In genomic region chr1:208868554-208868953, GRCh38 we compare ENCODE assay signal across 23 cellular contexts.
A peak's percentile ranks its signal among the peaks of the same experiment; 100 is the strongest.
DNase-seq lines count a peak whose midpoint lies in the region; ATAC-seq and TF ChIP-seq lines count a peak whose summit lies in the region.
"Had no signal": no experiment of that assay in that cellular context is flagged by ENCODE, and none has a peak within 500 bp of the region (broad histone marks: within the 10 kb centered on the region; RNA-seq: fewer than 3 reads in every experiment).

No MANE protein-coding gene starts in this region.

- H3K4me1 ChIP-seq in upper lobe of left lung (no peaks in the 10 kb centered on the region), A673 (ENCODE audit: insufficient read depth, low read length, poor library complexity, severe bottlenecking) (no peaks in the 10 kb centered on the region)
- H3K4me1 ChIP-seq: left lung, sigmoid colon had no signal

- H3K4me3 ChIP-seq in upper lobe of left lung (no peak overlapping the region), A673 (ENCODE audit: low read depth, low read length, poor library complexity, severe bottlenecking) (no peak overlapping the region)
- H3K4me3 ChIP-seq: left lung, sigmoid colon, thoracic aorta had no signal

- no peaks in the 10 kb centered on the region for H3K27me3 ChIP-seq in upper lobe of left lung
- H3K27me3 ChIP-seq in A673 (replicated peaks; ENCODE audit: insufficient read depth, low read depth, low read length, poor library complexity), result no peaks in the 10 kb centered on the region
- H3K27me3 ChIP-seq: left lung, sigmoid colon had no signal

- peak; percentile 30 for DNase-seq in A172 (ENCODE audit: low spot score)
- peak; percentile 26 for DNase-seq in HS-27A (ENCODE audit: low read depth)
- DNase-seq in astrocyte of the hippocampus (ENCODE audit: low read depth, low spot score), result peak; percentile 22
- DNase-seq in glomerular endothelial cell (ENCODE audit: extremely low read depth, low read depth, low spot score), result peak; percentile 7
- no peak for DNase-seq in T-helper 2 cell
- no peak for DNase-seq in upper lobe of left lung
- DNase-seq in activated T-cell treated with anti-CD3 and anti-CD28 coated beads, Interleukin-2, amount 50 U/mL, for 48 hours, result no peak
- no peak for DNase-seq in A673 (ENCODE audit: low spot score)
- DNase-seq: activated CD4-positive, alpha-beta T cell treated with anti-CD3 and anti-CD28 coated beads for 36 hours; activated CD8-positive, alpha-beta memory T cell treated with anti-CD3 and anti-CD28 coated beads for 24 hours; activated gamma-delta T cell; activated naive CD8-positive, alpha-beta T cell treated with anti-CD3 and anti-CD28 coated beads, Interleukin-2, amount 10 ng/mL, durations not matched to agents 7 days and 5 days; effector CD8-positive, alpha-beta T cell; hippocampal formation; Kasumi-1; left lung; NCI-H146; NCI-H510A; sigmoid colon; stimulated activated naive CD8-positive, alpha-beta T cell treated with anti-CD3 and anti-CD28 coated beads, Interleukin-15, Interleukin-2, amounts not matched to agents 100 U/mL and 50 U/mL, for 24 hours had no signal

- no peak for ATAC-seq in upper lobe of left lung (ENCODE audit: low FRiP score in 2 of 2)
- ATAC-seq: activated CD4-positive, alpha-beta T cell treated with anti-CD3 and anti-CD28 coated beads for 36 hours; left lung; stimulated activated naive CD8-positive, alpha-beta T cell treated with anti-CD3 and anti-CD28 coated beads, Interleukin-15, Interleukin-2, amounts not matched to agents 100 U/mL and 50 U/mL, for 24 hours had no signal

- TF ChIP-seq POLR2A in upper lobe of left lung (IDR thresholded peaks at IDR 0.05), result no peak

- H3K9me3 ChIP-seq in upper lobe of left lung (no peaks in the 10 kb centered on the region), A673 (ENCODE audit: low read depth, low read length, poor library complexity, severe bottlenecking) (no peaks in the 10 kb centered on the region)
- H3K9me3 ChIP-seq: sigmoid colon, thoracic aorta had no signal

- CTCF ChIA-PET in A673 (lab: Charles Lee), result interaction anchor here (0.6 kb wide), 1 partner anchor 380 kb away, joined by 6 read pairs; no protein-coding TSS in a partner anchor

- no peak for TF ChIP-seq EP300 in upper lobe of left lung (IDR thresholded peaks at IDR 0.05)

- POLR2A ChIA-PET in A673 (lab: Charles Lee; ENCODE audit: low non-redundant PET), result no interaction called here

- TF ChIP-seq CTCF in upper lobe of left lung (IDR thresholded peaks at IDR 0.05) (no peak), A673 (conservative IDR thresholded peaks at IDR 0.05; ENCODE audit: low read depth, low read length) (no peak)

- BruUV-seq in A673 (replicated peaks; lab: Mats Ljungman, UMichigan), result no TSS peak

- WGBS in upper lobe of left lung, 2 donors, result 32 to 76% methylated on average over 2 of the region's 2 CpGs

- intact Hi-C loops in A673 (cut with micrococcal nuclease; ENCODE audit: unreplicated experiment), result no loop called here

- H3K27ac ChIP-seq in upper lobe of left lung (no peak overlapping the region), A673 (ENCODE audit: low read depth, low read length, poor library complexity, severe bottlenecking) (no peak overlapping the region)
- H3K27ac ChIP-seq: 22Rv1, left lung, RWPE1, sigmoid colon, thoracic aorta had no signal

- H3K36me3 ChIP-seq in upper lobe of left lung, result no peaks in the 10 kb centered on the region
- H3K36me3 ChIP-seq in A673 (ENCODE audit: insufficient read depth, low read length, poor library complexity, severe bottlenecking), result no peaks in the 10 kb centered on the region
- H3K36me3 ChIP-seq: left lung, sigmoid colon, thoracic aorta had no signal

Comparison
In these comparisons a context has a peak if more than half of its experiments do, and no peak if none do; other contexts are left out.
1. DNase-seq: peak in A172 (single experiment), HS-27A (single experiment), astrocyte of the hippocampus (single experiment) and glomerular endothelial cell (single experiment); none in T-helper 2 cell (0 of 5), upper lobe of left lung (0 of 2), activated T-cell treated with anti-CD3 and anti-CD28 coated beads, Interleukin-2, amount 50 U/mL, for 48 hours (0 of 2) and A673 (single experiment).